In genomic region chr10:29862926-29863614, GRCh38 we compare ENCODE assay signal across 1 cellular context.
TF ChIP-seq lines count a peak whose summit lies in the region.

No MANE protein-coding gene starts in this region.

TF ChIP-seq in IMR-90, 13 proteins besides CTCF, POLR2A, EP300 and RAD21:
- TF ChIP-seq BHLHE40 (IDR thresholded peaks at IDR 0.05; ENCODE audit: low read depth, low read length) = peak; percentile 20; the same call in 1 of the 2 replicates
- no peak for TF ChIP-seq RFX5 (IDR thresholded peaks at IDR 0.05; ENCODE audit: low read depth, low read length)
- TF ChIP-seq CEBPB (IDR thresholded peaks at IDR 0.05; ENCODE audit: low read depth, low read length) = peak; percentile 74
